19 cellular contexts compared by ENCODE assay signal in the genomic region with DNA sequence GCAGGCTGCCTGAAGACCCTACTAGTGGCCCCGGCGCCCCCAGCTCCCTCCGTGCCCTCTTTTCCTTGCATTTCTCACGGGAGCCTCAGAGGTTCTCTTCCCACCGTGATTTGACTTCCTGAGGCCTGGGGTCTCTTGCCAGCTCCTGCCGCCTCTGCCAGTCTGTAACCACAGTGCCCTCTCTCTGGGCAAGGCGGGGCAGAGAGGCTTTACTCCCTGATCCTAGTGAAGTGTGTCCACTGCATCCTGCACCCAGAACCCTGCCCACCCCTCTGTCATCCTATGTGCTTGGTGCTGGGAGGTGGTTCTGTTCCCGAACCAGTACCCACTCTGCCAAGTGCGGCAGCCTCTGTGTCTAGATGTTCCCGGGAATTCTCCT. TPM values are rescaled to one million over a fixed set of nuclear protein-coding genes. Genes with fewer than 3 reads are reported as not detected.
"Had no signal": no experiment of that assay in that cellular context is flagged by ENCODE, and none has a peak within 500 bp of the region (broad histone marks: within the 10 kb centered on the region; RNA-seq: fewer than 3 reads in every experiment).

No MANE protein-coding gene starts in this region.

- H3K9me3 ChIP-seq: esophagus muscularis mucosa, gastroesophageal sphincter, mucosa of descending colon, ovary, stomach, thoracic aorta, transverse colon had no signal

- H3K9me3 Mint-ChIP-seq: naive thymus-derived CD8-positive, alpha-beta T cell; neural crest cell had no signal

- H3K27ac ChIP-seq: esophagus muscularis mucosa, gastroesophageal sphincter, ovary, stomach, thoracic aorta had no signal

- DNase-seq: effector memory CD4-positive, alpha-beta T cell; foreskin fibroblast; glutamatergic neuron; naive thymus-derived CD8-positive, alpha-beta T cell; nucleus accumbens; ovary; right cardiac atrium; stimulated activated CD4-positive, alpha-beta T cell treated with anti-CD3 and anti-CD28 coated beads, Interleukin-12 subunit alpha, Interleukin-12 subunit beta, amount 100 ng/mL, for 4 hours; stimulated activated naive CD4-positive, alpha-beta T cell had no signal

- H3K36me3 ChIP-seq: esophagus muscularis mucosa, gastroesophageal sphincter, ovary, stomach, thoracic aorta, transverse colon had no signal

- H3K4me3 ChIP-seq: esophagus muscularis mucosa, gastroesophageal sphincter, lung, mucosa of descending colon, ovary, stomach, thoracic aorta, transverse colon had no signal

- H3K4me3 Mint-ChIP-seq: neural crest cell had no signal

- H3K36me3 Mint-ChIP-seq: naive thymus-derived CD8-positive, alpha-beta T cell had no signal

- ATAC-seq: gastroesophageal sphincter; left lobe of liver; naive thymus-derived CD8-positive, alpha-beta T cell; right cardiac atrium had no signal

RNA-seq across cellular contexts. Expression of gene ESPN, which starts 2.4 kb away (rescaled TPM):
- total RNA-seq: posterior vena cava, thoracic aorta had no signal

RNA-seq across cellular contexts. Expression of gene HES2, which starts 7.2 kb away (rescaled TPM):
- total RNA-seq: esophagus muscularis mucosa; naive thymus-derived CD8-positive, alpha-beta T cell; thoracic aorta had no signal
- polyA plus RNA-seq: naive thymus-derived CD8-positive, alpha-beta T cell; ovary; right cardiac atrium had no signal
